ENCODE assay signal across 9 cellular contexts in the genomic region with DNA sequence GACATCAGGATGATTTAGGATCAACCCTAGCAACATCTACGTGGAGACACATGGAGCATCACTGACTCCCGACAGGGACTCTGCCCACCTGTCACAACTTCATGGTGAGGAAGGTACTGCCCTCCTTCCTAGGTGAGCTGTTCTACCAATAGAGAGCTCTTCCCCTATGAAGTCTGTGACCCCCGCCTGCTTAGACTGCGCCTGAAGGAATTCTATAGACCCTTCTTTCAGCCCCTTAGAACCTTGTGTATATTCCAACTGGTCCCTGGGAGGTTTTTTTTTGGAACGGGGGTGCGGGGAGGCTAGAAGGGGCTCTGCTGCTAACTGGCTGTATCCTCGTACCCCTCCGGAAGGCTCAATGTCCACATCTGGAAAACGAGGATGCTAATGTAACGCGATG. TPM values are rescaled to one million over a fixed set of nuclear protein-coding genes. Genes with fewer than 3 reads are reported as not detected.
DNase-seq lines count a peak whose midpoint lies in the region; ATAC-seq and TF ChIP-seq lines count a peak whose summit lies in the region.
"Had no signal": no experiment of that assay in that cellular context is flagged by ENCODE, and none has a peak within 500 bp of the region (broad histone marks: within the 10 kb centered on the region; RNA-seq: fewer than 3 reads in every experiment).

No MANE protein-coding gene starts in this region.

- H3K27me3 Mint-ChIP-seq in activated B cell treated with CpG ODN at 0.5 μM for 24 hours: no peaks in the 10 kb centered on the region

- H3K4me3 ChIP-seq in right cardiac atrium (ENCODE audit: low read length): peak overlapping the region; percentile 93
- H3K4me3 ChIP-seq in spleen: peak overlapping the region; percentile 48 to 83 (median 60)

- peaks cover 37% of the 10 kb centered on the region for H3K4me1 Mint-ChIP-seq in activated B cell treated with CpG ODN at 0.5 μM for 24 hours

- peaks cover 17% of the 10 kb centered on the region for H3K36me3 Mint-ChIP-seq in activated B cell treated with CpG ODN at 0.5 μM for 24 hours (ENCODE audit: low read depth)

- H3K27ac ChIP-seq in right cardiac atrium (ENCODE audit: low read length): no peak overlapping the region
- H3K27ac ChIP-seq in spleen: peak overlapping the region in 7 of 8 donors; percentile 85 to 90 (median 88)

- DNase-seq in DMS53 (lab: John Stamatoyannopoulos, UW): peak; percentile 54
- no peak for DNase-seq in DMS53 treated with DMSO at 0.1 percent for 48 hours (lab: John Stamatoyannopoulos, UW; ENCODE audit: unreplicated experiment)
- no peak for DNase-seq in activated B cell treated with CpG ODN at 0.5 μM for 24 hours
- no peak for DNase-seq in right cardiac atrium
- no peak for DNase-seq in spleen
- no peak for DNase-seq in NCI-H2196 (lab: John Stamatoyannopoulos, UW; ENCODE audit: unreplicated experiment)
- no peak for DNase-seq in T1000 (lab: John Stamatoyannopoulos, UW)
- no peak for DNase-seq in KBM-7

- no peak for TF ChIP-seq POLR2A in spleen (IDR thresholded peaks at IDR 0.05)

- CTCF ChIA-PET in activated B cell treated with CpG ODN at 0.5 μM for 24 hours (lab: Charles Lee): no interaction called here

- peak overlapping the region; percentile 97 for H3K27ac Mint-ChIP-seq in activated B cell treated with CpG ODN at 0.5 μM for 24 hours

- WGBS in right cardiac atrium: 3% methylated on average over 11 of the region's 11 CpGs
- 6 to 10% (median 9%) methylated on average over 11 of the region's 11 CpGs for WGBS in spleen, 5 donors

- no peaks in the 10 kb centered on the region for H3K9me3 ChIP-seq in right cardiac atrium (ENCODE audit: control insufficient read depth, low read length)
- no peaks in the 10 kb centered on the region for H3K9me3 ChIP-seq in spleen

- POLR2A ChIA-PET in activated B cell treated with CpG ODN at 0.5 μM for 24 hours (lab: Charles Lee): interaction anchor here (1.2 to 2.5 kb wide), 4 partner anchors 145 to 424 kb away, joined by 4 to 23 read pairs (median 17); a partner anchor contains a TSS

- no peak for TF ChIP-seq CTCF in activated B cell treated with CpG ODN at 0.5 μM for 24 hours (IDR thresholded peaks at IDR 0.05)
- no peak for TF ChIP-seq CTCF in spleen (IDR thresholded peaks at IDR 0.05 in 8 of 11, conservative IDR thresholded peaks at IDR 0.05 in 3 of 11)

- peaks cover 0 to 33% (median 22%) of the 10 kb centered on the region in 6 donors for H3K36me3 ChIP-seq in spleen

- intact Hi-C loops in activated B cell treated with CpG ODN at 0.5 μM for 24 hours (cut with micrococcal nuclease): loop anchor here (1.0 to 10.0 kb wide), 9 partner anchors 53 to 1443 kb away; a partner anchor contains a TSS
- intact Hi-C loops in right cardiac atrium (cut with DNase I): loop anchor here in 1 of 4 donors (10.0 kb wide), 1 partner anchor 169 kb away; a partner anchor contains a TSS
- intact Hi-C loops in spleen (cut with DNase I; ENCODE audit: low total_unique reads): loop anchor here (10.0 kb wide), 1 partner anchor 581 kb away; a partner anchor contains a TSS

- no peaks in the 10 kb centered on the region for H3K27me3 ChIP-seq in right cardiac atrium (ENCODE audit: control insufficient read depth, insufficient read depth)
- no peaks in the 10 kb centered on the region for H3K27me3 ChIP-seq in spleen (replicated peaks in 1 of 7)

- no peaks in the 10 kb centered on the region for H3K4me1 ChIP-seq in right cardiac atrium (ENCODE audit: control insufficient read depth, insufficient read depth, low read length)
- peaks cover 18 to 47% (median 33%) of the 10 kb centered on the region in 6 donors for H3K4me1 ChIP-seq in spleen

- ATAC-seq in activated B cell treated with CpG ODN at 0.5 μM for 24 hours (ENCODE audit: low read depth) (no peak), right cardiac atrium (no peak)

- H3K4me3 Mint-ChIP-seq in activated B cell treated with CpG ODN at 0.5 μM for 24 hours: peak overlapping the region; percentile 94

- in situ Hi-C loops in KBM-7 (cut with MboI; ENCODE audit: low pct_unique_long_range_greater_than_20kb, low sequenced_read_pairs): no loop called here

- no peaks in the 10 kb centered on the region for H3K9me3 Mint-ChIP-seq in activated B cell treated with CpG ODN at 0.5 μM for 24 hours

RNA-seq across cellular contexts. Expression of a gene that starts 0.6 kb away (rescaled TPM):
- total RNA-seq in activated B cell treated with CpG ODN at 0.5 μM for 24 hours (61.8 and 62.3 TPM in 2 replicates), right cardiac atrium (10 to 100 TPM; 14.1 to 15.3 (median 14.9) TPM), spleen (10 to 100 TPM; 40.6 to 68.5 (median 54.9) TPM)
- polyA plus RNA-seq in right cardiac atrium (9.3 TPM), spleen (10 to 100 TPM; 17.7 to 27.0 (median 22.2) TPM)

RNA-seq across cellular contexts. Expression of a gene that starts 29.2 kb away (rescaled TPM):
- total RNA-seq in activated B cell treated with CpG ODN at 0.5 μM for 24 hours (0.20 and 0.22 TPM in 2 replicates), right cardiac atrium (under 1 TPM in 3 of 4 donors, not detected in 1; 0.43 to 0.56 (median 0.45) TPM), spleen (under 1 TPM in 5 of 7 donors, not detected in 2; 0.40 to 0.82 (median 0.69) TPM)
- polyA plus RNA-seq in right cardiac atrium (0.36 TPM), spleen (under 1 TPM; 0.20 to 0.44 (median 0.35) TPM)
- total RNA-seq: SK-MEL-5 had no signal
